18 cellular contexts compared by ENCODE assay signal in the genomic region with DNA sequence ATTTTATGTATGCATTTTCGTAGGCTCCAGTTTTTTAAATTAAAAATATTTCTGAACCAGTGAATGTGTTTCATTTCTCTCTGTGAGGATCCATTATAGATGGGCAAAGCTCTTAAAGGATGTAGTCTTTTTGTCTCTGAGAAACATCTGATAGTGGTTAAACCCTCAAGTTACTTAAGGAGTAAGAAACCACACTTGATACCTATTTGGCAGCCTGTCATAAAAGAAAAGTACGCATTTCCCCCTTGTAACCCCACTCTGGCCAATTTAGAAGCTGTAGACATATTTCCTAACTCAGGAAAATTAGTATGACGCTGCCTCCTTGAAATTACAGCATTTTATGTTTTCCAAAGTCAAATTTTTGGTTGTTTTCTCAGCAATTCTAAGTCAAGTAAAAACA. TPM values are rescaled to one million over a fixed set of nuclear protein-coding genes. Genes with fewer than 3 reads are reported as not detected.
DNase-seq lines count a peak whose midpoint lies in the region; ATAC-seq, FAIRE-seq and TF ChIP-seq lines count a peak whose summit lies in the region.
"Had no signal": no experiment of that assay in that cellular context is flagged by ENCODE, and none has a peak within 500 bp of the region (broad histone marks: within the 10 kb centered on the region; RNA-seq: fewer than 3 reads in every experiment).

No MANE protein-coding gene starts in this region.

- CTCF ChIA-PET in activated CD4-positive, alpha-beta memory T cell treated with anti-CD3 and anti-CD28 coated beads for 36 hours (lab: Charles Lee), result interaction anchor here (0.6 to 4.8 kb wide), 6 partner anchors 17 to 366 kb away, joined by 4 to 58 read pairs (median 4); no protein-coding TSS in a partner anchor

- peaks cover 33% of the 10 kb centered on the region for H3K36me3 Mint-ChIP-seq in activated naive CD4-positive, alpha-beta T cell treated with anti-CD3 and anti-CD28 coated beads, Interleukin-2, amount 50 U/mL, for 24 hours
- peaks cover 33% of the 10 kb centered on the region for H3K36me3 Mint-ChIP-seq in activated CD4-positive, alpha-beta memory T cell treated with anti-CD3 and anti-CD28 coated beads for 36 hours
- peaks cover 31 to 37% (median 34%) of the 10 kb centered on the region in 3 donors for H3K36me3 Mint-ChIP-seq in immature natural killer cell

- no peak for DNase-seq in activated naive CD4-positive, alpha-beta T cell treated with Interleukin-2 at 50 U/mL for 16 hours
- no peak for DNase-seq in activated CD4-positive, alpha-beta memory T cell treated with anti-CD3 and anti-CD28 coated beads for 36 hours
- peak; percentile 74 to 79 (median 78) for DNase-seq in immature natural killer cell
- no peak for DNase-seq in RPMI8226
- DNase-seq in pancreas, result no peak
- DNase-seq in stimulated activated CD4-positive, alpha-beta T cell treated with anti-CD3 and anti-CD28 coated beads, Interleukin-1b, Interleukin-23, amount 100 ng/mL, for 48 hours, result no peak
- DNase-seq: activated B cell treated with CpG ODN at 0.5 μM for 24 hours, head of caudate nucleus, NCI-H187 treated with DMSO at 0.1 percent for 48 hours, NCI-H526 treated with DMSO at 0.1 percent for 48 hours, occipital lobe had no signal

- intact Hi-C loops in activated CD4-positive, alpha-beta memory T cell treated with anti-CD3 and anti-CD28 coated beads for 36 hours (cut with micrococcal nuclease), result no loop called here
- intact Hi-C loops in pancreas (cut with DNase I), result no loop called here

- H3K27me3 Mint-ChIP-seq in activated naive CD4-positive, alpha-beta T cell treated with anti-CD3 and anti-CD28 coated beads, Interleukin-2, amount 50 U/mL, for 24 hours, result no peaks in the 10 kb centered on the region
- no peaks in the 10 kb centered on the region for H3K27me3 Mint-ChIP-seq in activated CD4-positive, alpha-beta memory T cell treated with anti-CD3 and anti-CD28 coated beads for 36 hours
- peaks cover 12 to 24% (median 23%) of the 10 kb centered on the region in 3 donors for H3K27me3 Mint-ChIP-seq in immature natural killer cell (ENCODE audit: low read depth in 3 of 3)

- ATAC-seq in pancreas (no peak), HG03521 (IDR thresholded peaks at IDR 0.05; ENCODE audit: unreplicated experiment) (no peak)
- ATAC-seq: esophagus mucosa, HCT116 had no signal

- H3K27ac Mint-ChIP-seq in activated naive CD4-positive, alpha-beta T cell treated with anti-CD3 and anti-CD28 coated beads, Interleukin-2, amount 50 U/mL, for 24 hours, result peak overlapping the region; percentile 99
- H3K27ac Mint-ChIP-seq in activated CD4-positive, alpha-beta memory T cell treated with anti-CD3 and anti-CD28 coated beads for 36 hours, result peak overlapping the region; percentile 95
- peak overlapping the region; percentile 95 to 99 (median 96) for H3K27ac Mint-ChIP-seq in immature natural killer cell
- H3K27ac Mint-ChIP-seq: activated B cell treated with CpG ODN at 0.5 μM for 24 hours had no signal

- 81 to 93% methylated on average over 3 of the region's 3 CpGs for WGBS in pancreas, 2 donors

- no peaks in the 10 kb centered on the region for H3K36me3 ChIP-seq in pancreas
- H3K36me3 ChIP-seq: vagina had no signal

- POLR2A ChIA-PET in activated CD4-positive, alpha-beta memory T cell treated with anti-CD3 and anti-CD28 coated beads for 36 hours (lab: Charles Lee), result interaction anchor here (0.6 to 3.2 kb wide), 11 partner anchors 15 to 533 kb away, joined by 3 to 15 read pairs (median 5); no protein-coding TSS in a partner anchor

- H3K4me3 ChIP-seq in pancreas, result no peak overlapping the region
- H3K4me3 ChIP-seq: vagina had no signal

- peaks cover 71% of the 10 kb centered on the region for H3K4me1 Mint-ChIP-seq in activated naive CD4-positive, alpha-beta T cell treated with anti-CD3 and anti-CD28 coated beads, Interleukin-2, amount 50 U/mL, for 24 hours
- H3K4me1 Mint-ChIP-seq in activated CD4-positive, alpha-beta memory T cell treated with anti-CD3 and anti-CD28 coated beads for 36 hours (ENCODE audit: low read depth), result peaks cover 66% of the 10 kb centered on the region
- H3K4me1 Mint-ChIP-seq in immature natural killer cell, result peaks cover 79 to 91% of the 10 kb centered on the region in 2 donors

- FAIRE-seq in pancreas (lab: Jason Lieb, UNC), result no peak
- FAIRE-seq: islet of Langerhans had no signal

- TF ChIP-seq CTCF in pancreas (IDR thresholded peaks at IDR 0.05), result no peak

- no peaks in the 10 kb centered on the region for H3K27me3 ChIP-seq in pancreas
- H3K27me3 ChIP-seq: vagina had no signal

- H3K4me3 Mint-ChIP-seq in activated naive CD4-positive, alpha-beta T cell treated with anti-CD3 and anti-CD28 coated beads, Interleukin-2, amount 50 U/mL, for 24 hours, result peak overlapping the region; percentile 98
- peak overlapping the region; percentile 96 for H3K4me3 Mint-ChIP-seq in activated CD4-positive, alpha-beta memory T cell treated with anti-CD3 and anti-CD28 coated beads for 36 hours
- H3K4me3 Mint-ChIP-seq in immature natural killer cell, result peak overlapping the region; percentile 89 to 98 (median 96)
- H3K4me3 Mint-ChIP-seq: activated B cell treated with CpG ODN at 0.5 μM for 24 hours, memory B cell had no signal

- no peak overlapping the region for H3K27ac ChIP-seq in pancreas
- H3K27ac ChIP-seq: vagina had no signal

- H3K9me3 ChIP-seq in pancreas, result no peaks in the 10 kb centered on the region
- H3K9me3 ChIP-seq: vagina had no signal

- peaks cover 0 to 3% (median 0%) of the 10 kb centered on the region in 3 donors for H3K4me1 ChIP-seq in pancreas

- H3K9me3 Mint-ChIP-seq in activated naive CD4-positive, alpha-beta T cell treated with anti-CD3 and anti-CD28 coated beads, Interleukin-2, amount 50 U/mL, for 24 hours, result no peaks in the 10 kb centered on the region
- H3K9me3 Mint-ChIP-seq in activated CD4-positive, alpha-beta memory T cell treated with anti-CD3 and anti-CD28 coated beads for 36 hours, result no peaks in the 10 kb centered on the region
- H3K9me3 Mint-ChIP-seq in immature natural killer cell, result no peaks in the 10 kb centered on the region
- H3K9me3 Mint-ChIP-seq: activated B cell treated with CpG ODN at 0.5 μM for 24 hours, memory B cell had no signal

RNA-seq across cellular contexts. Expression of a gene that starts 2.0 kb away (rescaled TPM):
- 10 to 100 TPM; 52.4 to 52.6 TPM for total RNA-seq in activated CD4-positive, alpha-beta memory T cell treated with anti-CD3 and anti-CD28 coated beads for 36 hours
- 100 to 1,000 TPM in 1 of 3 donors, 10 to 100 TPM in 2; 80.6 to 143 (median 91.7) TPM for polyA plus RNA-seq in immature natural killer cell
- total RNA-seq in pancreas, result 1 to 10 TPM in 5 of 6 donors, under 1 TPM in 1; 0.60 to 2.5 (median 1.4) TPM
- 1 to 10 TPM; 2.0 to 6.4 TPM for polyA plus RNA-seq in pancreas

Comparison
In these comparisons a context has a peak if more than half of its experiments do, and no peak if none do; other contexts are left out.
1. DNase-seq: peak in immature natural killer cell (3 of 3); none in activated naive CD4-positive, alpha-beta T cell treated with Interleukin-2 at 50 U/mL for 16 hours (single experiment), activated CD4-positive, alpha-beta memory T cell treated with anti-CD3 and anti-CD28 coated beads for 36 hours (single experiment), RPMI8226 (single experiment), pancreas (0 of 6) and stimulated activated CD4-positive, alpha-beta T cell treated with anti-CD3 and anti-CD28 coated beads, Interleukin-1b, Interleukin-23, amount 100 ng/mL, for 48 hours (single experiment).
2. RNA of a gene that starts 2.0 kb away (total RNA-seq): 52.4 to 52.6 TPM in activated CD4-positive, alpha-beta memory T cell treated with anti-CD3 and anti-CD28 coated beads for 36 hours; 0.60 to 2.5 TPM in pancreas; every median in the first group is over 10 times any median in the second.
3. Peak in every context shown above with its lines, with median percentiles within 50 percentile points of each other: H3K27ac Mint-ChIP-seq and H3K4me3 Mint-ChIP-seq.